1 cellular context compared by ENCODE assay signal in the genomic region with DNA sequence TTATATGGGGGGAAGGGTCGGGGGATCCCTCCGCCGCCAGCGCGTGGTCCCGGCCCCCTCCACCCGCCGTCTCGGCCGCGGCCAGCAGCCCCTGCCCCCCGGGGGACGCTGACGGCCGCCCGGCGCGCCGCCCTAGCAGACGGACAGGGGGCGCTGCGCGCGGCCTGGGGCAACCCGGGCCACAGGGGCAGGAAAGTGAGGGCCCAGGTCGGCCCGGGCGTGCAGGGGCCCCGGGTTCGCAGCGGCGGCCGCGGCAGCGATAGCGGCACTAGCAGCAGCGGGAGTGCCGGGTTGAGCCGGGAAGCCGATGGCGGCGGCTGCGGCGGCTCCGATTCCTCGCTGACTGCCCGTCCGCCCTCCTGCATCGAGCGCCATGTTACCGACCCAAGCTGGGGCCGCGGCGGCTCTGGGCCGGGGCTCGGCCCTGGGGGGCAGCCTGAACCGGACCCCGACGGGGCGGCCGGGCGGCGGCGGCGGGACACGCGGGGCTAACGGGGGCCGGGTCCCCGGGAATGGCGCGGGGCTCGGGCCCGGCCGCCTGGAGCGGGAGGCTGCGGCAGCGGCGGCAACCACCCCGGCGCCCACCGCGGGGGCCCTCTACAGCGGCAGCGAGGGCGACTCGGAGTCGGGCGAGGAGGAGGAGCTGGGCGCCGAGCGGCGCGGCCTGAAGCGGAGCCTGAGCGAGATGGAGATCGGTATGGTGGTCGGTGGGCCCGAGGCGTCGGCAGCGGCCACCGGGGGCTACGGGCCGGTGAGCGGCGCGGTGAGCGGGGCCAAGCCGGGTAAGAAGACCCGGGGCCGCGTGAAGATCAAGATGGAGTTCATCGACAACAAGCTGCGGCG.
TF ChIP-seq lines count a peak whose summit lies in the region.

No MANE protein-coding gene starts in this region.

TF ChIP-seq in K562, 482 proteins besides CTCF, POLR2A, EP300 and RAD21 (continued from another document and continues in another):
- TF ChIP-seq, protein P1, sequence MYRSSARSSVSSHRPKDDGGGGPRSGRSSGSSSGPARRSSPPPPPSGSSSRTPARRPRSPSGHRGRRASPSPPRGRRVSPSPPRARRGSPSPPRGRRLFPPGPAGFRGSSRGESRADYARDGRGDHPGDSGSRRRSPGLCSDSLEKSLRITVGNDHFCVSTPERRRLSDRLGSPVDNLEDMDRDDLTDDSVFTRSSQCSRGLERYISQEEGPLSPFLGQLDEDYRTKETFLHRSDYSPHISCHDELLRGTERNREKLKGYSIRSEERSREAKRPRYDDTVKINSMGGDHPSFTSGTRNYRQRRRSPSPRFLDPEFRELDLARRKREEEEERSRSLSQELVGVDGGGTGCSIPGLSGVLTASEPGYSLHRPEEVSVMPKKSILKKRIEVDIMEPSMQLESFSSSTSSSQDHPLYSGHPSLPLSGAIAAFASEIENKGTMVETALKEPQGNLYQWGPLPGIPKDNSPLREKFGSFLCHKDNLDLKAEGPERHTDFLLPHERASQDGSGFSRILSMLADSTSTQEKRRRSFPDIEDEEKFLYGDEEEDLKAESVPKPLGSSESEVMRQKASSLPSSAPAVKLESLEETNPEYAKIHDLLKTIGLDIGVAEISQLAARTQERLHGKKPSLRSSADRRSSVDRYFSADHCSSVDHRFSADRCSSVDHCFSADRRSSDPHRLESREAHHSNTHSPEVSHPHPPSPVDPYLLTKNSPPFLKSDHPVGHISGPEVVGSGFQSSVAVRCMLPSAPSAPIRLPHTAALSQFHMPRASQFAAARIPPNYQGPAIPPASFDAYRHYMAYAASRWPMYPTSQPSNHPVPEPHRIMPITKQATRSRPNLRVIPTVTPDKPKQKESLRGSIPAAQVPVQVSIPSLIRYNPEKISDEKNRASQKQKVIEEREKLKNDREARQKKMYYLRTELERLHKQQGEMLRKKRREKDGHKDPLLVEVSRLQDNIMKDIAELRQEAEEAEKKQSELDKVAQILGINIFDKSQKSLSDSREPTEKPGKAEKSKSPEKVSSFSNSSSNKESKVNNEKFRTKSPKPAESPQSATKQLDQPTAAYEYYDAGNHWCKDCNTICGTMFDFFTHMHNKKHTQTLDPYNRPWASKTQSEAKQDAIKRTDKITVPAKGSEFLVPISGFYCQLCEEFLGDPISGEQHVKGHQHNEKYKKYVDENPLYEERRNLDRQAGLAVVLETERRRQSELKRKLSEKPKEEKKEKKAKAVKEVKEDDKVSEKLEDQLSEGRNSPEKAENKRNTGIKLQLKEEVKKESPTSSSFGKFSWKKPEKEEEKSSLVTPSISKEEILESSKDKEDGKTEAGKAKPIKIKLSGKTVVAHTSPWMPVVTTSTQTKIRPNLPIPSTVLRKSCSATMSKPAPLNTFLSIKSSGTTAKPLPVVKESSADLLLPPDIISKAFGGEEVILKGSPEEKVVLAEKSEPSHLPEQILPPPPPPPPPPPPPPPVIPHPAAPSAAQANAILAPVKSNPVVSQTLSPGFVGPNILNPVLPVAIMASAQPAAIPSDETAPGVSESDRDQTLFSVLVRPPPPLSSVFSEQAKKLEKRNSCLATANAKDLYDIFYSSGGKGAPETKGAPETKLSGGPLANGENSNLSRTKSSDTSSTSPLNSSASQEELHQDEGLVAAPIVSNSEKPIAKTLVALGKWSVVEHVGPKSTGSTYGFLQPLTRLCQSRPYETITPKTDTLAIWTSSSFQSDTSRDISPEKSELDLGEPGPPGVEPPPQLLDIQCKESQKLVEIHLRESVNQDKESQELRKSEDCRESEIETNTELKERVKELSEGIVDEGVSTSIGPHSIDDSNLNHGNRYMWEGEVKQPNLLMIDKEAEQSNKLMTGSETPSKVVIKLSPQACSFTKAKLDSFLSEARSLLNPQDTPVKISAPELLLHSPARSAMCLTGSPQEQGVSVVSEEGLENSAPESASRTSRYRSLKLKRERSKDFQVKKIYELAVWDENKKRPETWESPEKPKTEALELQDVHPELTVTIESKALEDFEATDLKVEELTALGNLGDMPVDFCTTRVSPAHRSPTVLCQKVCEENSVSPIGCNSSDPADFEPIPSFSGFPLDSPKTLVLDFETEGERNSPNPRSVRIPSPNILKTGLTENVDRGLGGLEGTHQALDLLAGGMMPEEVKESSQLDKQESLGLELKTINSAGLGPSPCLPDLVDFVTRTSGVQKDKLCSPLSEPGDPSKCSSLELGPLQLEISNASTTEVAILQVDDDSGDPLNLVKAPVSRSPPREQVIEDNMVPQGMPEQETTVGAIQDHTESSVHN (IDR thresholded peaks at IDR 0.05; ENCODE audit: borderline replicate concordance in 1 of 2, low read depth in 1 of 2) = no peak
- TF ChIP-seq TCF7L2 (IDR thresholded peaks at IDR 0.05; ENCODE audit: low read depth, low read length) (no peak), PTRF (tag; IDR thresholded peaks at IDR 0.05) (no peak), ZNF77 (CRISPR knock-in tag; IDR thresholded peaks at IDR 0.05) (no peak), HNRNPUL1 (IDR thresholded peaks at IDR 0.05; ENCODE audit: low read length) (no peak), LARP7 (IDR thresholded peaks at IDR 0.05) (no peak), ZFP36 (IDR thresholded peaks at IDR 0.05; ENCODE audit: low read depth, low read length, partially characterized antibody) (no peak), NR3C1 (CRISPR knock-in tag; IDR thresholded peaks at IDR 0.05) (0 out of 2 replicates have a peak, but pooled peaks have one; percentile 37), MCM5 (IDR thresholded peaks at IDR 0.05; ENCODE audit: low read depth) (no peak), BCOR (IDR thresholded peaks at IDR 0.05) (no peak), TBP (optimal IDR thresholded peaks at IDR 0.05; ENCODE audit: low read depth, low read length) (no peak), FOXJ2 (tag; IDR thresholded peaks at IDR 0.05) (peak; percentile 58; the same call in 1 of the 2 replicates), ILK (tag; IDR thresholded peaks at IDR 0.05; ENCODE audit: borderline replicate concordance, low read depth) (no peak), HDAC6 (IDR thresholded peaks at IDR 0.05; ENCODE audit: low read depth, low read length) (no peak), DNMT1 (IDR thresholded peaks at IDR 0.05) (no peak), PTTG1 (tag; IDR thresholded peaks at IDR 0.05; ENCODE audit: low read depth) (no peak), HDAC3 (IDR thresholded peaks at IDR 0.05; ENCODE audit: borderline replicate concordance, partially characterized antibody) (no peak), CEBPG (CRISPR knock-in tag; IDR thresholded peaks at IDR 0.05) (no peak), CEBPG (tag; conservative IDR thresholded peaks at IDR 0.05 in 1 of 2, IDR thresholded peaks at IDR 0.05 in 1 of 2) (no peak), SMAD1 (IDR thresholded peaks at IDR 0.05; ENCODE audit: low read depth, low read length, partially characterized antibody) (no peak), TSC22D4 (tag; IDR thresholded peaks at IDR 0.05) (no peak), ZNF311 (CRISPR knock-in tag; IDR thresholded peaks at IDR 0.05) (no peak), JUN (IDR thresholded peaks at IDR 0.05; ENCODE audit: borderline replicate concordance, low read depth, low read length) (peak; percentile 43), JUN (CRISPR knock-in tag; IDR thresholded peaks at IDR 0.05; ENCODE audit: borderline replicate concordance) (0 out of 2 replicates have a peak, but pooled peaks have one; percentile 81), FOXK2 (conservative IDR thresholded peaks at IDR 0.05 in 1 of 2, IDR thresholded peaks at IDR 0.05 in 1 of 2; ENCODE audit: low read depth in 2 of 2) (no peak), SMARCE1 (IDR thresholded peaks at IDR 0.05) (no peak), ZC3H11A (IDR thresholded peaks at IDR 0.05; ENCODE audit: low read depth, low read length) (no peak), RBM22 (IDR thresholded peaks at IDR 0.05; ENCODE audit: low read depth, low read length, poor library complexity, severe bottlenecking) (no peak), SRSF9 (IDR thresholded peaks at IDR 0.05; ENCODE audit: borderline replicate concordance, low read depth, low read length) (no peak), BACH1 (tag; IDR thresholded peaks at IDR 0.05) (no peak), CTBP1 (IDR thresholded peaks at IDR 0.05; ENCODE audit: borderline replicate concordance) (peak; percentile 82), FOXP1 (CRISPR knock-in tag; IDR thresholded peaks at IDR 0.05) (peak; percentile 96), SP2 (IDR thresholded peaks at IDR 0.05; ENCODE audit: extremely low read depth, low read depth, low read length, poor library complexity, severe bottlenecking) (no peak), HIVEP1 (CRISPR knock-in tag; IDR thresholded peaks at IDR 0.05) (0 out of 2 replicates have a peak, but pooled peaks have one; percentile 37), ZBED1 (IDR thresholded peaks at IDR 0.05) (no peak), SMC3 (conservative IDR thresholded peaks at IDR 0.05; ENCODE audit: insufficient read depth, low read depth, low read length) (peak; percentile 22; the same call in 1 of the 2 replicates), NCOA2 (IDR thresholded peaks at IDR 0.05; ENCODE audit: partially characterized antibody in 2 of 2) (no peak), HDAC2 (IDR thresholded peaks at IDR 0.05) (no peak)
- TF ChIP-seq, protein P2, sequence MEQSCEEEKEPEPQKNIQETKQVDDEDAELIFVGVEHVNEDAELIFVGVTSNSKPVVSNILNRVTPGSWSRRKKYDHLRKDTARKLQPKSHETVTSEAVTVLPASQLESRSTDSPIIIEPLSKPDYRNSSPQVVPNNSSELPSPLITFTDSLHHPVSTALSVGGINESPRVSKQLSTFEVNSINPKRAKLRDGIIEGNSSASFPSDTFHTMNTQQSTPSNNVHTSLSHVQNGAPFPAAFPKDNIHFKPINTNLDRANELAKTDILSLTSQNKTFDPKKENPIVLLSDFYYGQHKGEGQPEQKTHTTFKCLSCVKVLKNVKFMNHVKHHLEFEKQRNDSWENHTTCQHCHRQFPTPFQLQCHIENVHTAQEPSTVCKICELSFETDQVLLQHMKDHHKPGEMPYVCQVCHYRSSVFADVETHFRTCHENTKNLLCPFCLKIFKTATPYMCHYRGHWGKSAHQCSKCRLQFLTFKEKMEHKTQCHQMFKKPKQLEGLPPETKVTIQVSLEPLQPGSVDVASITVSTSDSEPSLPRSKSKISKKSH (CRISPR knock-in tag; IDR thresholded peaks at IDR 0.05) = no peak
- TF ChIP-seq, protein P3, sequence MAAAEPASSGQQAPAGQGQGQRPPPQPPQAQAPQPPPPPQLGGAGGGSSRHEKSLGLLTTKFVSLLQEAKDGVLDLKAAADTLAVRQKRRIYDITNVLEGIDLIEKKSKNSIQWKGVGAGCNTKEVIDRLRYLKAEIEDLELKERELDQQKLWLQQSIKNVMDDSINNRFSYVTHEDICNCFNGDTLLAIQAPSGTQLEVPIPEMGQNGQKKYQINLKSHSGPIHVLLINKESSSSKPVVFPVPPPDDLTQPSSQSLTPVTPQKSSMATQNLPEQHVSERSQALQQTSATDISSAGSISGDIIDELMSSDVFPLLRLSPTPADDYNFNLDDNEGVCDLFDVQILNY (CRISPR knock-in tag; IDR thresholded peaks at IDR 0.05) = no peak; the same call in 1 of the 2 replicates
- TF ChIP-seq, protein P4, sequence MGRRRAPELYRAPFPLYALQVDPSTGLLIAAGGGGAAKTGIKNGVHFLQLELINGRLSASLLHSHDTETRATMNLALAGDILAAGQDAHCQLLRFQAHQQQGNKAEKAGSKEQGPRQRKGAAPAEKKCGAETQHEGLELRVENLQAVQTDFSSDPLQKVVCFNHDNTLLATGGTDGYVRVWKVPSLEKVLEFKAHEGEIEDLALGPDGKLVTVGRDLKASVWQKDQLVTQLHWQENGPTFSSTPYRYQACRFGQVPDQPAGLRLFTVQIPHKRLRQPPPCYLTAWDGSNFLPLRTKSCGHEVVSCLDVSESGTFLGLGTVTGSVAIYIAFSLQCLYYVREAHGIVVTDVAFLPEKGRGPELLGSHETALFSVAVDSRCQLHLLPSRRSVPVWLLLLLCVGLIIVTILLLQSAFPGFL (CRISPR knock-in tag; IDR thresholded peaks at IDR 0.05) = peak; percentile 87; the same call in 1 of the 2 replicates
- TF ChIP-seq, protein P5, sequence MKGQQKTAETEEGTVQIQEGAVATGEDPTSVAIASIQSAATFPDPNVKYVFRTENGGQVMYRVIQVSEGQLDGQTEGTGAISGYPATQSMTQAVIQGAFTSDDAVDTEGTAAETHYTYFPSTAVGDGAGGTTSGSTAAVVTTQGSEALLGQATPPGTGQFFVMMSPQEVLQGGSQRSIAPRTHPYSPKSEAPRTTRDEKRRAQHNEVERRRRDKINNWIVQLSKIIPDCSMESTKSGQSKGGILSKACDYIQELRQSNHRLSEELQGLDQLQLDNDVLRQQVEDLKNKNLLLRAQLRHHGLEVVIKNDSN (CRISPR knock-in tag; IDR thresholded peaks at IDR 0.05) = no peak; the same call in 1 of the 2 replicates
- TF ChIP-seq, protein P6, sequence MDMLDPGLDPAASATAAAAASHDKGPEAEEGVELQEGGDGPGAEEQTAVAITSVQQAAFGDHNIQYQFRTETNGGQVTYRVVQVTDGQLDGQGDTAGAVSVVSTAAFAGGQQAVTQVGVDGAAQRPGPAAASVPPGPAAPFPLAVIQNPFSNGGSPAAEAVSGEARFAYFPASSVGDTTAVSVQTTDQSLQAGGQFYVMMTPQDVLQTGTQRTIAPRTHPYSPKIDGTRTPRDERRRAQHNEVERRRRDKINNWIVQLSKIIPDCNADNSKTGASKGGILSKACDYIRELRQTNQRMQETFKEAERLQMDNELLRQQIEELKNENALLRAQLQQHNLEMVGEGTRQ (CRISPR knock-in tag; IDR thresholded peaks at IDR 0.05) = no peak
- TF ChIP-seq, protein P7, sequence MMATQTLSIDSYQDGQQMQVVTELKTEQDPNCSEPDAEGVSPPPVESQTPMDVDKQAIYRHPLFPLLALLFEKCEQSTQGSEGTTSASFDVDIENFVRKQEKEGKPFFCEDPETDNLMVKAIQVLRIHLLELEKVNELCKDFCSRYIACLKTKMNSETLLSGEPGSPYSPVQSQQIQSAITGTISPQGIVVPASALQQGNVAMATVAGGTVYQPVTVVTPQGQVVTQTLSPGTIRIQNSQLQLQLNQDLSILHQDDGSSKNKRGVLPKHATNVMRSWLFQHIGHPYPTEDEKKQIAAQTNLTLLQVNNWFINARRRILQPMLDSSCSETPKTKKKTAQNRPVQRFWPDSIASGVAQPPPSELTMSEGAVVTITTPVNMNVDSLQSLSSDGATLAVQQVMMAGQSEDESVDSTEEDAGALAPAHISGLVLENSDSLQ (IDR thresholded peaks at IDR 0.05) = no peak
- TF ChIP-seq, protein P8, sequence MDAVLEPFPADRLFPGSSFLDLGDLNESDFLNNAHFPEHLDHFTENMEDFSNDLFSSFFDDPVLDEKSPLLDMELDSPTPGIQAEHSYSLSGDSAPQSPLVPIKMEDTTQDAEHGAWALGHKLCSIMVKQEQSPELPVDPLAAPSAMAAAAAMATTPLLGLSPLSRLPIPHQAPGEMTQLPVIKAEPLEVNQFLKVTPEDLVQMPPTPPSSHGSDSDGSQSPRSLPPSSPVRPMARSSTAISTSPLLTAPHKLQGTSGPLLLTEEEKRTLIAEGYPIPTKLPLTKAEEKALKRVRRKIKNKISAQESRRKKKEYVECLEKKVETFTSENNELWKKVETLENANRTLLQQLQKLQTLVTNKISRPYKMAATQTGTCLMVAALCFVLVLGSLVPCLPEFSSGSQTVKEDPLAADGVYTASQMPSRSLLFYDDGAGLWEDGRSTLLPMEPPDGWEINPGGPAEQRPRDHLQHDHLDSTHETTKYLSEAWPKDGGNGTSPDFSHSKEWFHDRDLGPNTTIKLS (IDR thresholded peaks at IDR 0.05; ENCODE audit: borderline replicate concordance, low read depth) = no peak
